1 cellular context compared by ENCODE assay signal in the genomic region with DNA sequence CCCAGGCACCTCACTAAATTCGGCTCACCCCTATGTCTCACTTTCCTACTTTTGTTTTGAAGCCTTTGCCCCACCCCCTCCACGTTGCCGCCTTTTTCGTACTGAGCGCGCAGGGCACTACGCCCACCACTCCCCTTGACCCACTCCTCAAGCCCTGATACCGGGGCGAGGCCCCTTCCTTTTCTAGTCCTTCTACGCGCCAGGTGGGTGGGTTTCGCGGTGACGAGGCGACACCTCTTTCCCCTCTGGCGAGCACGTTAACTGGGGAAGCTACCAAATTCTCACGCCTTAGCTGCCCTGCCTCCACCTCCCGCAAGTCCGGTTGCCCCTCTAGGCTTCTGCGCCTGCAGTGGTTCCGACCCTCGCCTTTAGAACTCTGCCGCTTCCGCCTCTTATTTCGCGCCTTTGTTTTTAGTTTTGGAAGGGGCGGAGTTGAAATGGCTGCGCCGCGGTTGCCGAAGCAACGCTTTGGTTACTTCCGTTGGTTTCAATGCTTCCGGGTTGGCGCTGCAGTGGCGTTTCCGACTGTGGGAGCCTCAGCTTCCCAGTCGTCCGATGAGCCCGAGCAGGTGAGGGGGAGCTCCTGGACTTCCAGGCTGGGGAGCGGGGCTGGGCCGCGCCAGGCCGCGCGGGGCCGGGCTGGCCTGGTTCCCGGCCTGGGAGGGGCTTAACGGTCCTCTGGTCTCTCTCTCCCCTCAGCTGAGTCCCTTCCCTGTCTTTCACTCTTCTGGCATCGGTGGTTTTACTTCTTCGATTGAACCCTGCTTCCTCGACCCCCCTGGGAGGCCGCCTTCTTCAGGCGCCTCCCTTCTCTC.
A peak's percentile ranks its signal among the peaks of the same experiment; 100 is the strongest.
TF ChIP-seq lines count a peak whose summit lies in the region.

A gene with protein sequence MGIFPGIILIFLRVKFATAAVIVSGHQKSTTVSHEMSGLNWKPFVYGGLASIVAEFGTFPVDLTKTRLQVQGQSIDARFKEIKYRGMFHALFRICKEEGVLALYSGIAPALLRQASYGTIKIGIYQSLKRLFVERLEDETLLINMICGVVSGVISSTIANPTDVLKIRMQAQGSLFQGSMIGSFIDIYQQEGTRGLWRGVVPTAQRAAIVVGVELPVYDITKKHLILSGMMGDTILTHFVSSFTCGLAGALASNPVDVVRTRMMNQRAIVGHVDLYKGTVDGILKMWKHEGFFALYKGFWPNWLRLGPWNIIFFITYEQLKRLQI (plus strand): TSS at position 512 of the 815 bp plus-strand sequence. CDS start 360 bp downstream, outside the sequence.

TF ChIP-seq in HepG2, 621 proteins besides CTCF, POLR2A, EP300 and RAD21 (continued from another document and continues in another):
- TF ChIP-seq DRAP1 (CRISPR knock-in tag; IDR thresholded peaks at IDR 0.05) (peak; percentile 57), KMT2A (CRISPR knock-in tag; IDR thresholded peaks at IDR 0.05) (peak; percentile 60; the same call in 1 of the 2 replicates), ERF (CRISPR knock-in tag; IDR thresholded peaks at IDR 0.05) (peak; percentile 57; the same call in 1 of the 2 replicates), PHF20 (CRISPR knock-in tag; IDR thresholded peaks at IDR 0.05) (peak; percentile 77), CREB1 (IDR thresholded peaks at IDR 0.05) (no peak), CREB1 (CRISPR knock-in tag; IDR thresholded peaks at IDR 0.05) (peak; percentile 33; the same call in 1 of the 2 replicates), KLF15 (CRISPR knock-in tag; IDR thresholded peaks at IDR 0.05; ENCODE audit: borderline replicate concordance) (no peak), ZMYM4 (CRISPR knock-in tag; IDR thresholded peaks at IDR 0.05) (peak; percentile 51; the same call in 1 of the 2 replicates), HNRNPLL (IDR thresholded peaks at IDR 0.05; ENCODE audit: low read depth, low read length, poor library complexity, severe bottlenecking) (peak; percentile 39), TARDBP (CRISPR knock-in tag; IDR thresholded peaks at IDR 0.05) (no peak), SALL1 (CRISPR knock-in tag; IDR thresholded peaks at IDR 0.05) (peak; percentile 44; the same call in 1 of the 2 replicates), IRF2 (CRISPR knock-in tag; IDR thresholded peaks at IDR 0.05) (0 out of 2 replicates have a peak, but pooled peaks have one; percentile 32), PBX2 (CRISPR knock-in tag; IDR thresholded peaks at IDR 0.05) (no peak), GATAD1 (CRISPR knock-in tag; IDR thresholded peaks at IDR 0.05) (peak; percentile 77), ZNF350 (CRISPR knock-in tag; IDR thresholded peaks at IDR 0.05; ENCODE audit: borderline replicate concordance, low read depth) (peak; percentile 26; the same call in 1 of the 2 replicates), ATAD3A (CRISPR knock-in tag; IDR thresholded peaks at IDR 0.05) (no peak), ZNF574 (CRISPR knock-in tag; IDR thresholded peaks at IDR 0.05) (peak; percentile 74), CBX5 (CRISPR knock-in tag; IDR thresholded peaks at IDR 0.05; ENCODE audit: borderline replicate concordance) (no peak; the same call in 1 of the 2 replicates), ZNF841 (CRISPR knock-in tag; IDR thresholded peaks at IDR 0.05; ENCODE audit: borderline replicate concordance) (no peak), ARHGAP35 (CRISPR knock-in tag; IDR thresholded peaks at IDR 0.05; ENCODE audit: borderline replicate concordance) (no peak), NFIC (IDR thresholded peaks at IDR 0.05; ENCODE audit: low read length) (no peak), ZBTB34 (CRISPR knock-in tag; IDR thresholded peaks at IDR 0.05) (no peak), YEATS2 (CRISPR knock-in tag; IDR thresholded peaks at IDR 0.05; ENCODE audit: borderline replicate concordance) (peak; percentile 48; the same call in 1 of the 2 replicates), KMT2B (CRISPR knock-in tag; IDR thresholded peaks at IDR 0.05) (peak; percentile 62; the same call in 1 of the 2 replicates), GABPA (IDR thresholded peaks at IDR 0.05; ENCODE audit: low read depth, low read length) (peak; percentile 77), GABPA (CRISPR knock-in tag; IDR thresholded peaks at IDR 0.05; ENCODE audit: low read depth) (peak; percentile 94), CAMTA2 (CRISPR knock-in tag; IDR thresholded peaks at IDR 0.05; ENCODE audit: borderline replicate concordance) (no peak), NR2C2 (CRISPR knock-in tag; IDR thresholded peaks at IDR 0.05; ENCODE audit: borderline replicate concordance) (peak; percentile 97), DMAP1 (CRISPR knock-in tag; IDR thresholded peaks at IDR 0.05) (0 out of 2 replicates have a peak, but pooled peaks have one; percentile 31), RFX1 (IDR thresholded peaks at IDR 0.05) (peak; percentile 86), RERE (CRISPR knock-in tag; IDR thresholded peaks at IDR 0.05; ENCODE audit: low read depth) (no peak), HIC2 (CRISPR knock-in tag; IDR thresholded peaks at IDR 0.05; ENCODE audit: low read depth) (no peak)
- TF ChIP-seq, protein P1, sequence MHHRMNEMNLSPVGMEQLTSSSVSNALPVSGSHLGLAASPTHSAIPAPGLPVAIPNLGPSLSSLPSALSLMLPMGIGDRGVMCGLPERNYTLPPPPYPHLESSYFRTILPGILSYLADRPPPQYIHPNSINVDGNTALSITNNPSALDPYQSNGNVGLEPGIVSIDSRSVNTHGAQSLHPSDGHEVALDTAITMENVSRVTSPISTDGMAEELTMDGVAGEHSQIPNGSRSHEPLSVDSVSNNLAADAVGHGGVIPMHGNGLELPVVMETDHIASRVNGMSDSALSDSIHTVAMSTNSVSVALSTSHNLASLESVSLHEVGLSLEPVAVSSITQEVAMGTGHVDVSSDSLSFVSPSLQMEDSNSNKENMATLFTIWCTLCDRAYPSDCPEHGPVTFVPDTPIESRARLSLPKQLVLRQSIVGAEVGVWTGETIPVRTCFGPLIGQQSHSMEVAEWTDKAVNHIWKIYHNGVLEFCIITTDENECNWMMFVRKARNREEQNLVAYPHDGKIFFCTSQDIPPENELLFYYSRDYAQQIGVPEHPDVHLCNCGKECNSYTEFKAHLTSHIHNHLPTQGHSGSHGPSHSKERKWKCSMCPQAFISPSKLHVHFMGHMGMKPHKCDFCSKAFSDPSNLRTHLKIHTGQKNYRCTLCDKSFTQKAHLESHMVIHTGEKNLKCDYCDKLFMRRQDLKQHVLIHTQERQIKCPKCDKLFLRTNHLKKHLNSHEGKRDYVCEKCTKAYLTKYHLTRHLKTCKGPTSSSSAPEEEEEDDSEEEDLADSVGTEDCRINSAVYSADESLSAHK (CRISPR knock-in tag; IDR thresholded peaks at IDR 0.05; ENCODE audit: borderline replicate concordance): no peak
